13 cellular contexts compared by ENCODE assay signal in genomic region chr3:180854887-180855286, GRCh38. TPM values are rescaled to one million over a fixed set of nuclear protein-coding genes. Genes with fewer than 3 reads are reported as not detected.
DNase-seq lines count a peak whose midpoint lies in the region; ATAC-seq and TF ChIP-seq lines count a peak whose summit lies in the region.
"Had no signal": no experiment of that assay in that cellular context is flagged by ENCODE, and none has a peak within 500 bp of the region (broad histone marks: within the 10 kb centered on the region; RNA-seq: fewer than 3 reads in every experiment).

No MANE protein-coding gene starts in this region.

- intact Hi-C loops in natural killer cell (cut with micrococcal nuclease): no loop called here

- H3K9me2 ChIP-seq in Loucy (replicated peaks; ENCODE audit: low read depth, low read length): no peaks in the 10 kb centered on the region

- no peaks in the 10 kb centered on the region for H4K20me1 ChIP-seq in Loucy (ENCODE audit: insufficient read depth, low read length, poor library complexity, severe bottlenecking)

- no peak for DNase-seq in natural killer cell treated with Interleukin-12 subunit alpha and Interleukin-12 subunit beta and Interleukin-15 and Interleukin-18, amount 100 ng/mL, for 72 hours (ENCODE audit: low spot score)
- DNase-seq in natural killer cell (no peak), endodermal cell (peak; percentile 55), NCI-H345 (lab: John Stamatoyannopoulos, UW) (no peak), HEK293T (ENCODE audit: extremely low spot score) (no peak), HuH-7.5 (ENCODE audit: low spot score) (no peak)
- DNase-seq: CD8-positive, alpha-beta T cell; DMS153; DMS79 treated with DMSO at 0.1 percent for 48 hours; HCEC 1CT had no signal

- no peak overlapping the region for H3K27ac Mint-ChIP-seq in natural killer cell treated with Interleukin-12 subunit alpha and Interleukin-12 subunit beta and Interleukin-15 and Interleukin-18, amount 100 ng/mL, for 72 hours
- H3K27ac Mint-ChIP-seq in natural killer cell: no peak overlapping the region
- H3K27ac Mint-ChIP-seq in endodermal cell: peak overlapping the region; percentile 35
- H3K27ac Mint-ChIP-seq: CD8-positive, alpha-beta T cell had no signal

- H3K36me3 Mint-ChIP-seq in natural killer cell treated with Interleukin-12 subunit alpha and Interleukin-12 subunit beta and Interleukin-15 and Interleukin-18, amount 100 ng/mL, for 72 hours: peaks cover 8% of the 10 kb centered on the region
- no peaks in the 10 kb centered on the region for H3K36me3 Mint-ChIP-seq in natural killer cell
- no peaks in the 10 kb centered on the region for H3K36me3 Mint-ChIP-seq in endodermal cell (ENCODE audit: low read depth)
- H3K36me3 Mint-ChIP-seq: CD14-positive monocyte; CD8-positive, alpha-beta T cell had no signal

- H3K4me2 ChIP-seq in Loucy (ENCODE audit: low read depth, low read length, poor library complexity, severe bottlenecking): peak overlapping the region; percentile 48

- no peak overlapping the region for H3K27ac ChIP-seq in endodermal cell (ENCODE audit: low read depth, low read length)
- H3K27ac ChIP-seq: 22Rv1 had no signal

- peaks cover 0 to 27% of the 10 kb centered on the region in 2 donors for H3K27me3 Mint-ChIP-seq in natural killer cell treated with Interleukin-12 subunit alpha and Interleukin-12 subunit beta and Interleukin-15 and Interleukin-18, amount 100 ng/mL, for 72 hours
- H3K27me3 Mint-ChIP-seq in natural killer cell (ENCODE audit: low read depth in 2 of 2): peaks cover 0 to 3% of the 10 kb centered on the region in 2 donors
- H3K27me3 Mint-ChIP-seq in endodermal cell (ENCODE audit: insufficient read depth): no peaks in the 10 kb centered on the region

- ATAC-seq in natural killer cell treated with Interleukin-12 subunit alpha and Interleukin-12 subunit beta and Interleukin-15 and Interleukin-18, amount 100 ng/mL, for 72 hours: peak; percentile 40 to 51
- ATAC-seq in natural killer cell: no peak
- ATAC-seq: CD8-positive, alpha-beta T cell had no signal

- no peaks in the 10 kb centered on the region for H3K27me3 ChIP-seq in Loucy (ENCODE audit: insufficient read depth, low read length, poor library complexity, severe bottlenecking)
- H3K27me3 ChIP-seq in endodermal cell (ENCODE audit: control insufficient read depth, insufficient read depth, low read length, poor library complexity, severe bottlenecking): no peaks in the 10 kb centered on the region

- H3K9me3 ChIP-seq in Loucy (ENCODE audit: insufficient read depth, low read depth, low read length) (no peaks in the 10 kb centered on the region), endodermal cell (ENCODE audit: control insufficient read depth, low read length) (no peaks in the 10 kb centered on the region)

- POLR2A ChIA-PET in HEK293T (lab: Yijun Ruan, JAX): no interaction called here

- H3K9ac ChIP-seq in Loucy (ENCODE audit: low read depth, low read length, poor library complexity, severe bottlenecking) (no peak overlapping the region), endodermal cell (ENCODE audit: extremely low read depth, low read length, poor library complexity, severe bottlenecking) (no peak overlapping the region)

- H3K4me1 Mint-ChIP-seq in natural killer cell treated with Interleukin-12 subunit alpha and Interleukin-12 subunit beta and Interleukin-15 and Interleukin-18, amount 100 ng/mL, for 72 hours (ENCODE audit: low read depth in 2 of 2): no peaks in the 10 kb centered on the region
- H3K4me1 Mint-ChIP-seq in natural killer cell (no peaks in the 10 kb centered on the region), endodermal cell (peaks cover 4% of the 10 kb centered on the region)
- H3K4me1 Mint-ChIP-seq: CD14-positive monocyte had no signal

- no peak overlapping the region for H3K4me3 Mint-ChIP-seq in natural killer cell treated with Interleukin-12 subunit alpha and Interleukin-12 subunit beta and Interleukin-15 and Interleukin-18, amount 100 ng/mL, for 72 hours
- H3K4me3 Mint-ChIP-seq in natural killer cell (no peak overlapping the region), endodermal cell (no peak overlapping the region)
- H3K4me3 Mint-ChIP-seq: CD14-positive monocyte; CD8-positive, alpha-beta T cell had no signal

- 70 to 79% methylated on average over 1 to 2 of the region's 2 CpGs for WGBS in endodermal cell (ENCODE audit: insufficient coverage in 1 of 2, insufficient read length in 1 of 2), 2 experiments

- no peaks in the 10 kb centered on the region for H3K36me3 ChIP-seq in Loucy (ENCODE audit: insufficient read depth, low read length)
- no peaks in the 10 kb centered on the region for H3K36me3 ChIP-seq in endodermal cell (ENCODE audit: control insufficient read depth, insufficient read depth, low read length)

- H3K4me1 ChIP-seq in Loucy (ENCODE audit: insufficient read depth, low read length, poor library complexity, severe bottlenecking) (peaks cover 6% of the 10 kb centered on the region), endodermal cell (ENCODE audit: control insufficient read depth, insufficient read depth, low read length) (no peaks in the 10 kb centered on the region)

- TF ChIP-seq CTCF in natural killer cell (IDR thresholded peaks at IDR 0.05) (no peak), Loucy (conservative IDR thresholded peaks at IDR 0.05; ENCODE audit: low read length) (no peak), endodermal cell (conservative IDR thresholded peaks at IDR 0.05) (no peak)

- H3F3A ChIP-seq in Loucy (ENCODE audit: low read depth): no peaks in the 10 kb centered on the region

- peak overlapping the region; percentile 83; the same call in 1 of the 2 replicates for H2AFZ ChIP-seq in Loucy (ENCODE audit: low read length)

- CTCF ChIA-PET in HEK293T (lab: Yijun Ruan, JAX): no interaction called here

- no peak overlapping the region for H3K4me3 ChIP-seq in Loucy (ENCODE audit: low read length, poor library complexity, severe bottlenecking)
- H3K4me3 ChIP-seq in endodermal cell (ENCODE audit: low read length): no peak overlapping the region

- H3K9me3 Mint-ChIP-seq in natural killer cell treated with Interleukin-12 subunit alpha and Interleukin-12 subunit beta and Interleukin-15 and Interleukin-18, amount 100 ng/mL, for 72 hours: peaks cover 3% of the 10 kb centered on the region
- H3K9me3 Mint-ChIP-seq in natural killer cell (peaks cover 2 to 6% of the 10 kb centered on the region in 2 donors), endodermal cell (no peaks in the 10 kb centered on the region)

- H3K79me2 ChIP-seq in Loucy (ENCODE audit: insufficient read depth, low read length): no peaks in the 10 kb centered on the region

TF ChIP-seq in HEK293T, 16 proteins besides CTCF, POLR2A, EP300 and RAD21:
- TF ChIP-seq FOXK2 (IDR thresholded peaks at IDR 0.05) (no peak), ARNT (IDR thresholded peaks at IDR 0.05) (no peak)

RNA-seq across cellular contexts. Expression of gene FXR1, which starts 57.6 kb away (rescaled TPM):
- 100 to 1,000 TPM; 121 to 158 TPM for total RNA-seq in natural killer cell treated with Interleukin-12 subunit alpha and Interleukin-12 subunit beta and Interleukin-15 and Interleukin-18, amount 100 ng/mL, for 72 hours
- 100 to 1,000 TPM; 135 to 149 (median 148) TPM for total RNA-seq in natural killer cell
- total RNA-seq in endodermal cell: 100 to 1,000 TPM; 252 to 298 TPM
- polyA plus RNA-seq in endodermal cell (2013, experiment 1 of 2): 248 TPM
- 226 TPM for polyA plus RNA-seq in endodermal cell (2013, experiment 2 of 2)

Comparison
In these comparisons a context has a peak if more than half of its experiments do, and no peak if none do; other contexts are left out.
1. ATAC-seq: peak in natural killer cell treated with Interleukin-12 subunit alpha and Interleukin-12 subunit beta and Interleukin-15 and Interleukin-18, amount 100 ng/mL, for 72 hours (2 of 2); none in natural killer cell (0 of 3).